ENCODE assay signal across 19 cellular contexts in genomic region chr17:3582921-3583320, GRCh38. TPM values are rescaled to one million over a fixed set of nuclear protein-coding genes. Genes with fewer than 3 reads are reported as not detected.
"Had no signal": no experiment of that assay in that cellular context is flagged by ENCODE, and none has a peak within 500 bp of the region (broad histone marks: within the 10 kb centered on the region; RNA-seq: fewer than 3 reads in every experiment).

No MANE protein-coding gene starts in this region.

- H3K27ac ChIP-seq: dorsolateral prefrontal cortex, gastroesophageal sphincter, spleen had no signal

- H3K27me3 ChIP-seq: dorsolateral prefrontal cortex, gastroesophageal sphincter, spleen had no signal

- H3K9me3 ChIP-seq: gastroesophageal sphincter had no signal

- H3K4me1 ChIP-seq: gastroesophageal sphincter, spleen had no signal

- ATAC-seq: activated T-cell treated with anti-CD3 and anti-CD28 coated beads, Interleukin-2, amount 50 U/mL, for 4 hours; effector memory CD8-positive, alpha-beta T cell; gastroesophageal sphincter; left cardiac atrium; naive thymus-derived CD4-positive, alpha-beta T cell; stimulated activated naive CD8-positive, alpha-beta T cell treated with anti-CD3 and anti-CD28 coated beads, Interleukin-15, Interleukin-2, amounts not matched to agents 100 U/mL and 50 U/mL, for 24 hours had no signal

- H3K4me3 ChIP-seq: dorsolateral prefrontal cortex, gastroesophageal sphincter, spleen had no signal

- DNase-seq: activated CD4-positive, alpha-beta T cell treated with anti-CD3 and anti-CD28 coated beads for 4 hours; activated CD4-positive, alpha-beta T cell treated with anti-CD3 and anti-CD28 coated beads, Interleukin-2, amount 50 U/mL, for 48 hours; activated CD4-positive, CD25-positive, alpha-beta regulatory T cell; activated CD8-positive, alpha-beta memory T cell treated with anti-CD3 and anti-CD28 coated beads, Interleukin-2, amount 50 U/mL, for 48 hours; activated naive CD4-positive, alpha-beta T cell; activated naive CD8-positive, alpha-beta T cell treated with anti-CD3 and anti-CD28 coated beads for 36 hours; activated T-cell treated with anti-CD3 and anti-CD28 coated beads, Interleukin-2, amount 50 U/mL, for 4 hours; dorsolateral prefrontal cortex; effector memory CD8-positive, alpha-beta T cell; head of caudate nucleus; hypothalamus; left cardiac atrium; naive thymus-derived CD4-positive, alpha-beta T cell; spleen; stimulated activated CD4-positive, alpha-beta T cell treated with anti-CD3 and anti-CD28 coated beads, Interleukin-4, amount 100 ng/mL, for 24 hours; stimulated activated naive CD8-positive, alpha-beta T cell treated with anti-CD3 and anti-CD28 coated beads, Interleukin-15, Interleukin-2, amounts not matched to agents 100 U/mL and 50 U/mL, for 24 hours; T1000 had no signal

RNA-seq across cellular contexts. Expression of gene TRPV3, which starts 25.3 kb away (rescaled TPM):
- total RNA-seq: endothelial cell of umbilical vein had no signal
